ENCODE assay signal across 1 cellular context in genomic region chr17:44389723-44390202, GRCh38.
TF ChIP-seq lines count a peak whose summit lies in the region.

No MANE protein-coding gene starts in this region.

TF ChIP-seq in K562, 482 proteins besides CTCF, POLR2A, EP300 and RAD21 (continued from another document):
- no peak for TF ChIP-seq HEY1 (CRISPR knock-in tag; IDR thresholded peaks at IDR 0.05; ENCODE audit: borderline replicate concordance)
- no peak for TF ChIP-seq ZNF707 (CRISPR knock-in tag; conservative IDR thresholded peaks at IDR 0.05)
- TF ChIP-seq PATZ1 (CRISPR knock-in tag; IDR thresholded peaks at IDR 0.05; ENCODE audit: borderline replicate concordance) = no peak
- TF ChIP-seq, protein P1, sequence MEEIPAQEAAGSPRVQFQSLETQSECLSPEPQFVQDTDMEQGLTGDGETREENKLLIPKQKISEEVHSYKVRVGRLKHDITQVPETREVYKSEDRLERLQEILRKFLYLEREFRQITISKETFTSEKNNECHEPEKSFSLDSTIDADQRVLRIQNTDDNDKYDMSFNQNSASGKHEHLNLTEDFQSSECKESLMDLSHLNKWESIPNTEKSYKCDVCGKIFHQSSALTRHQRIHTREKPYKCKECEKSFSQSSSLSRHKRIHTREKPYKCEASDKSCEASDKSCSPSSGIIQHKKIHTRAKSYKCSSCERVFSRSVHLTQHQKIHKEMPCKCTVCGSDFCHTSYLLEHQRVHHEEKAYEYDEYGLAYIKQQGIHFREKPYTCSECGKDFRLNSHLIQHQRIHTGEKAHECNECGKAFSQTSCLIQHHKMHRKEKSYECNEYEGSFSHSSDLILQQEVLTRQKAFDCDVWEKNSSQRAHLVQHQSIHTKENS (CRISPR knock-in tag; IDR thresholded peaks at IDR 0.05) = no peak
- no peak for TF ChIP-seq BRD4 (IDR thresholded peaks at IDR 0.05)
- no peak for TF ChIP-seq ZNF696 (CRISPR knock-in tag; conservative IDR thresholded peaks at IDR 0.05)
- TF ChIP-seq ZNF436 (CRISPR knock-in tag; IDR thresholded peaks at IDR 0.05) = no peak
- TF ChIP-seq ZNF121 (CRISPR knock-in tag; conservative IDR thresholded peaks at IDR 0.05) = no peak
- peak; percentile 54 for TF ChIP-seq CHD2 (IDR thresholded peaks at IDR 0.05; ENCODE audit: low read depth, low read length)
- TF ChIP-seq SMAD1 (IDR thresholded peaks at IDR 0.05; ENCODE audit: low read depth, low read length, partially characterized antibody) = no peak
- peak; percentile 65; the same call in 1 of the 2 replicates for TF ChIP-seq CREB3L1 (IDR thresholded peaks at IDR 0.05; ENCODE audit: borderline replicate concordance, low read depth)
- 0 out of 2 replicates have a peak, but pooled peaks have one; percentile 29 for TF ChIP-seq GATAD2B (IDR thresholded peaks at IDR 0.05; ENCODE audit: borderline replicate concordance)
- no peak for TF ChIP-seq PRMT5 (CRISPR knock-in tag; IDR thresholded peaks at IDR 0.05)
- no peak for TF ChIP-seq ZNF780A (CRISPR knock-in tag; IDR thresholded peaks at IDR 0.05)
- no peak for TF ChIP-seq PHTF2 (CRISPR knock-in tag; IDR thresholded peaks at IDR 0.05)
- TF ChIP-seq SAFB (IDR thresholded peaks at IDR 0.05; ENCODE audit: borderline replicate concordance, low read depth, low read length) = no peak
- TF ChIP-seq ARHGAP35 (IDR thresholded peaks at IDR 0.05; ENCODE audit: partially characterized antibody) = no peak
- no peak for TF ChIP-seq POLR3A (IDR thresholded peaks at IDR 0.05; ENCODE audit: borderline replicate concordance, extremely low read depth, insufficient read depth, insufficient read length)
- no peak for TF ChIP-seq YBX1 (IDR thresholded peaks at IDR 0.05)
- TF ChIP-seq ZNF324 (CRISPR knock-in tag; IDR thresholded peaks at IDR 0.05) = no peak
- TF ChIP-seq ZC3H11A (IDR thresholded peaks at IDR 0.05; ENCODE audit: low read depth, low read length) = no peak
- peak; percentile 60 for TF ChIP-seq GABPA (tag; conservative IDR thresholded peaks at IDR 0.05; ENCODE audit: low read depth)
- TF ChIP-seq HSF4 (CRISPR knock-in tag; IDR thresholded peaks at IDR 0.05; ENCODE audit: borderline replicate concordance) = no peak
- no peak for TF ChIP-seq SMC3 (conservative IDR thresholded peaks at IDR 0.05; ENCODE audit: insufficient read depth, low read depth, low read length)
- no peak for TF ChIP-seq ILF3 (IDR thresholded peaks at IDR 0.05; ENCODE audit: borderline replicate concordance)
- no peak for TF ChIP-seq CHD1 (IDR thresholded peaks at IDR 0.05; ENCODE audit: low read length)
- TF ChIP-seq, protein P2, sequence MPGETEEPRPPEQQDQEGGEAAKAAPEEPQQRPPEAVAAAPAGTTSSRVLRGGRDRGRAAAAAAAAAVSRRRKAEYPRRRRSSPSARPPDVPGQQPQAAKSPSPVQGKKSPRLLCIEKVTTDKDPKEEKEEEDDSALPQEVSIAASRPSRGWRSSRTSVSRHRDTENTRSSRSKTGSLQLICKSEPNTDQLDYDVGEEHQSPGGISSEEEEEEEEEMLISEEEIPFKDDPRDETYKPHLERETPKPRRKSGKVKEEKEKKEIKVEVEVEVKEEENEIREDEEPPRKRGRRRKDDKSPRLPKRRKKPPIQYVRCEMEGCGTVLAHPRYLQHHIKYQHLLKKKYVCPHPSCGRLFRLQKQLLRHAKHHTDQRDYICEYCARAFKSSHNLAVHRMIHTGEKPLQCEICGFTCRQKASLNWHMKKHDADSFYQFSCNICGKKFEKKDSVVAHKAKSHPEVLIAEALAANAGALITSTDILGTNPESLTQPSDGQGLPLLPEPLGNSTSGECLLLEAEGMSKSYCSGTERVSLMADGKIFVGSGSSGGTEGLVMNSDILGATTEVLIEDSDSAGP (CRISPR knock-in tag; IDR thresholded peaks at IDR 0.05) = no peak
- no peak for TF ChIP-seq HLTF (IDR thresholded peaks at IDR 0.05)
- no peak for TF ChIP-seq SRSF1 (IDR thresholded peaks at IDR 0.05; ENCODE audit: low read depth, low read length)
- 0 out of 2 replicates have a peak, but pooled peaks have one; percentile 59 for TF ChIP-seq ZKSCAN1 (IDR thresholded peaks at IDR 0.05; ENCODE audit: low read depth, low read length)
- no peak for TF ChIP-seq ZNF561 (CRISPR knock-in tag; conservative IDR thresholded peaks at IDR 0.05)
- no peak for TF ChIP-seq ZNF253 (CRISPR knock-in tag; conservative IDR thresholded peaks at IDR 0.05)
- no peak for TF ChIP-seq FOXK2 (conservative IDR thresholded peaks at IDR 0.05 in 1 of 2, IDR thresholded peaks at IDR 0.05 in 1 of 2; ENCODE audit: low read depth in 2 of 2)
- TF ChIP-seq MYNN (IDR thresholded peaks at IDR 0.05) = no peak
- TF ChIP-seq MYNN (CRISPR knock-in tag; IDR thresholded peaks at IDR 0.05) = no peak
- TF ChIP-seq XRCC5 (IDR thresholded peaks at IDR 0.05; ENCODE audit: low read depth, low read length) = no peak
- peak in 1 of 2 experiments; percentile 89 for TF ChIP-seq AFF1 (IDR thresholded peaks at IDR 0.05; ENCODE audit: low read depth in 1 of 2, partially characterized antibody in 2 of 2)
- peak; percentile 63 for TF ChIP-seq CREB1 (IDR thresholded peaks at IDR 0.05)
- no peak for TF ChIP-seq CREB1 (CRISPR knock-in tag; IDR thresholded peaks at IDR 0.05)
- no peak for TF ChIP-seq STAT6 (CRISPR knock-in tag; IDR thresholded peaks at IDR 0.05)
- no peak for TF ChIP-seq NCOA4 (IDR thresholded peaks at IDR 0.05; ENCODE audit: partially characterized antibody)
- no peak for TF ChIP-seq TEAD2 (tag; IDR thresholded peaks at IDR 0.05)
- no peak for TF ChIP-seq HMG20B (CRISPR knock-in tag; IDR thresholded peaks at IDR 0.05)
- TF ChIP-seq SPI1 (IDR thresholded peaks at IDR 0.05; ENCODE audit: borderline replicate concordance, low read depth, low read length) = peak; percentile 98
- TF ChIP-seq ZNF124 (CRISPR knock-in tag; IDR thresholded peaks at IDR 0.05) = no peak
- TF ChIP-seq IRF9 (tag; IDR thresholded peaks at IDR 0.05) = no peak
- TF ChIP-seq SAFB2 (IDR thresholded peaks at IDR 0.05; ENCODE audit: borderline replicate concordance, low read depth, low read length, severe bottlenecking) = no peak
